ENCODE assay signal across 17 cellular contexts in genomic region chr2:235201796-235202195, GRCh38.
DNase-seq lines count a peak whose midpoint lies in the region; ATAC-seq, FAIRE-seq and TF ChIP-seq lines count a peak whose summit lies in the region.
"Had no signal": no experiment of that assay in that cellular context is flagged by ENCODE, and none has a peak within 500 bp of the region (broad histone marks: within the 10 kb centered on the region; RNA-seq: fewer than 3 reads in every experiment).

No MANE protein-coding gene starts in this region.

- H3K9me3 ChIP-seq in SK-N-SH (no peaks in the 10 kb centered on the region), neural progenitor cell (ENCODE audit: low read depth) (no peaks in the 10 kb centered on the region), small intestine (ENCODE audit: control insufficient read depth, low read depth) (no peaks in the 10 kb centered on the region)

- POLR2A ChIA-PET in SK-N-SH (lab: Yijun Ruan, JAX) = no interaction called here

- no peaks in the 10 kb centered on the region for H3K9me3 Mint-ChIP-seq in neural progenitor cell
- H3K9me3 Mint-ChIP-seq: CD4-positive, alpha-beta memory T cell; IgD-negative memory B cell had no signal

- H3K27me3 ChIP-seq in SK-N-SH (ENCODE audit: insufficient read depth) (no peaks in the 10 kb centered on the region), neural progenitor cell (peaks cover 10% of the 10 kb centered on the region), small intestine (ENCODE audit: control insufficient read depth in 2 of 2, insufficient read depth in 2 of 2, low read length in 2 of 2) (peaks cover 0 to 2% of the 10 kb centered on the region in 2 donors)

- no peak for FAIRE-seq in small intestine (lab: Jason Lieb, UNC)

- H3F3A ChIP-seq in SK-N-SH (replicated peaks; ENCODE audit: insufficient read depth) (no peaks in the 10 kb centered on the region), neural progenitor cell (ENCODE audit: low read depth) (no peaks in the 10 kb centered on the region)

- no peak for DNase-seq in SK-N-SH
- peak; percentile 19 for DNase-seq in epithelial cell of esophagus (ENCODE audit: low read depth)
- DNase-seq in neural progenitor cell (ENCODE audit: low spot score) = no peak
- no peak for DNase-seq in KBM-7
- no peak for DNase-seq in small intestine
- no peak for DNase-seq in NCI-H748 (lab: John Stamatoyannopoulos, UW; ENCODE audit: unreplicated experiment)
- DNase-seq: Calu3; CD4-positive, alpha-beta memory T cell; HCEC 1CT; NCI-H187 treated with DMSO at 0.1 percent for 48 hours; NCI-H345; NCI-H748 treated with DMSO at 0.1 percent for 48 hours; PC-3 had no signal

- in situ Hi-C loops in KBM-7 (cut with MboI; ENCODE audit: low pct_unique_long_range_greater_than_20kb, low sequenced_read_pairs) = no loop called here

- no peak for TF ChIP-seq CTCF in SK-N-SH (IDR thresholded peaks at IDR 0.05)
- TF ChIP-seq CTCF in epithelial cell of esophagus (IDR thresholded peaks at IDR 0.05; ENCODE audit: insufficient read depth, low read depth, low read length, missing control alignments) = no peak
- TF ChIP-seq CTCF in neural progenitor cell (IDR thresholded peaks at IDR 0.05) = no peak

- H3K4me3 ChIP-seq in SK-N-SH (ENCODE audit: low read depth in 2 of 2, low read length in 1 of 2) (no peak overlapping the region), epithelial cell of esophagus (ENCODE audit: low read length) (no peak overlapping the region), neural progenitor cell (no peak overlapping the region), small intestine (ENCODE audit: low read depth in 1 of 2, low read length in 2 of 2) (no peak overlapping the region)

- no peaks in the 10 kb centered on the region for H4K20me1 ChIP-seq in SK-N-SH (ENCODE audit: insufficient read depth)
- no peaks in the 10 kb centered on the region for H4K20me1 ChIP-seq in neural progenitor cell (ENCODE audit: low read depth)

- H3K9me2 ChIP-seq in SK-N-SH = no peaks in the 10 kb centered on the region

- H3K4me1 Mint-ChIP-seq in neural progenitor cell = peaks cover 26% of the 10 kb centered on the region
- H3K4me1 Mint-ChIP-seq: CD4-positive, alpha-beta memory T cell; IgD-negative memory B cell had no signal

- no peak overlapping the region for H3K27ac Mint-ChIP-seq in neural progenitor cell
- H3K27ac Mint-ChIP-seq: CD4-positive, alpha-beta memory T cell; IgD-negative memory B cell had no signal

- H3K27ac ChIP-seq in SK-N-SH (ENCODE audit: low read depth in 2 of 2, low read length in 1 of 2) (no peak overlapping the region), neural progenitor cell (no peak overlapping the region), small intestine (ENCODE audit: low read depth in 1 of 2, low read length in 1 of 2) (no peak overlapping the region)
- H3K27ac ChIP-seq: RWPE1 had no signal

- H3K27me3 Mint-ChIP-seq in neural progenitor cell (ENCODE audit: insufficient read depth, low read depth) = peaks cover 2% of the 10 kb centered on the region

- 0 out of 2 replicates have a peak, but pooled peaks have one; percentile 14 for TF ChIP-seq RAD21 in SK-N-SH (IDR thresholded peaks at IDR 0.05; ENCODE audit: low read length)

- no peak for TF ChIP-seq EP300 in SK-N-SH (IDR thresholded peaks at IDR 0.05; ENCODE audit: borderline replicate concordance in 1 of 2, low read depth in 1 of 2, low read length in 1 of 2)

- CTCF ChIA-PET in SK-N-SH (lab: Yijun Ruan, JAX) = interaction anchor here (0.9 kb wide), 1 partner anchor 20 kb away, joined by 3 read pairs; no protein-coding TSS in a partner anchor

- H3K4me1 ChIP-seq in SK-N-SH (ENCODE audit: control insufficient read depth in 1 of 2, insufficient read depth in 2 of 2, low read depth in 1 of 2, low read length in 1 of 2) (no peaks in the 10 kb centered on the region; a peak in 1 of 4 replicates), neural progenitor cell (peaks cover 5% of the 10 kb centered on the region), small intestine (ENCODE audit: control insufficient read depth in 2 of 2, insufficient read depth in 1 of 2, low read depth in 1 of 2, low read length in 1 of 2) (no peaks in the 10 kb centered on the region)

- H3K4me3 Mint-ChIP-seq in neural progenitor cell = no peak overlapping the region
- H3K4me3 Mint-ChIP-seq: IgD-negative memory B cell had no signal

- H3K36me3 ChIP-seq in SK-N-SH (replicated peaks in 1 of 2; ENCODE audit: control insufficient read depth in 1 of 2, insufficient read depth in 2 of 2, low read length in 1 of 2) = no peaks in the 10 kb centered on the region
- no peaks in the 10 kb centered on the region for H3K36me3 ChIP-seq in neural progenitor cell
- H3K36me3 ChIP-seq in small intestine (ENCODE audit: control insufficient read depth in 2 of 2, insufficient read depth in 2 of 2, low read length in 2 of 2) = no peaks in the 10 kb centered on the region

- ATAC-seq in SK-N-SH treated with all-trans-retinoic acid at 6 μM for 48 hours (no peak), HG03439 (IDR thresholded peaks at IDR 0.05; ENCODE audit: unreplicated experiment) (no peak)
- ATAC-seq: PC-3 had no signal

- no peak overlapping the region for H3K4me2 ChIP-seq in SK-N-SH
- no peak overlapping the region for H3K4me2 ChIP-seq in neural progenitor cell

- H3K79me2 ChIP-seq in SK-N-SH (ENCODE audit: insufficient read depth) = no peaks in the 10 kb centered on the region
- no peaks in the 10 kb centered on the region for H3K79me2 ChIP-seq in neural progenitor cell (ENCODE audit: low read depth)

- H3K9ac ChIP-seq in SK-N-SH (no peak overlapping the region), neural progenitor cell (no peak overlapping the region)

- no peaks in the 10 kb centered on the region for H3K36me3 Mint-ChIP-seq in neural progenitor cell
- H3K36me3 Mint-ChIP-seq: CD4-positive, alpha-beta memory T cell; IgD-negative memory B cell had no signal

- H2AFZ ChIP-seq in SK-N-SH (ENCODE audit: low read depth) (no peak overlapping the region), neural progenitor cell (replicated peaks) (peak overlapping the region; percentile 73)

- WGBS in SK-N-SH (ENCODE audit: low lambda C conversion rate) = 84% methylated on average over 9 of the region's 11 CpGs
- 84 to 92% (median 87%) methylated on average over 11 of the region's 11 CpGs for WGBS in small intestine, 3 donors

TF ChIP-seq in SK-N-SH, 30 proteins besides CTCF, POLR2A, EP300 and RAD21 (continues in another document):
- TF ChIP-seq RXRA (IDR thresholded peaks at IDR 0.05; ENCODE audit: borderline replicate concordance, low read depth) (no peak), CHD2 (IDR thresholded peaks at IDR 0.05; ENCODE audit: low read length, partially characterized antibody) (no peak), POLR2AphosphoS5 (IDR thresholded peaks at IDR 0.05; ENCODE audit: low read depth, low read length) (no peak), GABPA (IDR thresholded peaks at IDR 0.05; ENCODE audit: low read depth) (no peak), YY1 (IDR thresholded peaks at IDR 0.05; ENCODE audit: low read depth) (no peak), NRF1 (IDR thresholded peaks at IDR 0.05; ENCODE audit: low read depth, low read length) (no peak)
- TF ChIP-seq, protein P1, sequence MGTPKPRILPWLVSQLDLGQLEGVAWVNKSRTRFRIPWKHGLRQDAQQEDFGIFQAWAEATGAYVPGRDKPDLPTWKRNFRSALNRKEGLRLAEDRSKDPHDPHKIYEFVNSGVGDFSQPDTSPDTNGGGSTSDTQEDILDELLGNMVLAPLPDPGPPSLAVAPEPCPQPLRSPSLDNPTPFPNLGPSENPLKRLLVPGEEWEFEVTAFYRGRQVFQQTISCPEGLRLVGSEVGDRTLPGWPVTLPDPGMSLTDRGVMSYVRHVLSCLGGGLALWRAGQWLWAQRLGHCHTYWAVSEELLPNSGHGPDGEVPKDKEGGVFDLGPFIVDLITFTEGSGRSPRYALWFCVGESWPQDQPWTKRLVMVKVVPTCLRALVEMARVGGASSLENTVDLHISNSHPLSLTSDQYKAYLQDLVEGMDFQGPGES (IDR thresholded peaks at IDR 0.05; ENCODE audit: low read depth, low read length) = no peak
- TF ChIP-seq, protein P2, sequence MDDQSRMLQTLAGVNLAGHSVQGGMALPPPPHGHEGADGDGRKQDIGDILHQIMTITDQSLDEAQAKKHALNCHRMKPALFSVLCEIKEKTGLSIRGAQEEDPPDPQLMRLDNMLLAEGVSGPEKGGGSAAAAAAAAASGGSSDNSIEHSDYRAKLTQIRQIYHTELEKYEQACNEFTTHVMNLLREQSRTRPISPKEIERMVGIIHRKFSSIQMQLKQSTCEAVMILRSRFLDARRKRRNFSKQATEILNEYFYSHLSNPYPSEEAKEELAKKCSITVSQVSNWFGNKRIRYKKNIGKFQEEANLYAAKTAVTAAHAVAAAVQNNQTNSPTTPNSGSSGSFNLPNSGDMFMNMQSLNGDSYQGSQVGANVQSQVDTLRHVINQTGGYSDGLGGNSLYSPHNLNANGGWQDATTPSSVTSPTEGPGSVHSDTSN (IDR thresholded peaks at IDR 0.05) = no peak

TF ChIP-seq in SK-N-SH treated with all-trans-retinoic acid at 6 μM for 48 hours, 23 proteins besides CTCF, POLR2A, EP300 and RAD21 (continues in another document):
- TF ChIP-seq ZC3H10 (CRISPR knock-in tag; IDR thresholded peaks at IDR 0.05) = no peak
- TF ChIP-seq CREB5 (CRISPR knock-in tag; IDR thresholded peaks at IDR 0.05; ENCODE audit: low read depth) = no peak
- TF ChIP-seq ISL1 (CRISPR knock-in tag; IDR thresholded peaks at IDR 0.05) = no peak
- TF ChIP-seq PATZ1 (CRISPR knock-in tag; IDR thresholded peaks at IDR 0.05; ENCODE audit: borderline replicate concordance) = no peak
